1 cellular context compared by ENCODE assay signal in the genomic region with DNA sequence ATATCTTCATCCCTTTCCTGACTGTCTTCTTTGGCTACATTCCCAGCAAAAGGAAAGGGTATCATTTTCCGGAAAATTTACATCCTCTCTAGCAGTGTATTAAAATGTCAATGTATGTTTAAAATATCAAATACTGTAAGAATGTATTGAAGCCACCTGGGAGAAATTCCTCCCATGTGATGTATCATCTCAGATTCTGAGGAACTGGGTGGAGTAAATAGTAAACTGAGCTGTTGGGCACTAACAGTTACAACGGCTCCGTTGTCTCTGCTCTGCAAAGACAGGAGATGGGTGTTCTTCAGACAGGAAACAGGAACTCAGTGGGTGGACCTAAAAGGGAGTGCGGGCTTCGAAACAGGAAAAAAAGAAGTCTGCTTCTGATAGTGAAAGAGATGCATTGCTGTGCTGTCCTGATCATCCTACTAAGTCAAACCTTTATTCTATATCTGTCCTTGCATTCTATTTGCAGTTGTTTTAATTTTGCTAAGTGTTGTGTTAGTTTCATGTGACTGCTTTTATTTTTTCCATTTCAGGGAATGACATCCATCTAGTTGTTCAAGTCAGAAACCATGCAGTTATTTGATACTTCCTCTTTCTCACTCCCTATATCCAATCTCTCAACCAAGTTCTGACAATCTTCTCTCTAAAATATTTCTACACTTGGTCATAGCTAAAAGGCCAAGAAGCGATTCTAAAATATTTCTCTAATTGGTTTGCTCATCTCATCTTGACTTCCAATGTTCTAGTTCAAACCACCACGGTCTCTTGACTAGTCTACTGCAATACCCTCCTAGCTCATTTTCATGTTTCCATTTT.
TF ChIP-seq lines count a peak whose summit lies in the region.

No MANE protein-coding gene starts in this region.

TF ChIP-seq in K562, 482 proteins besides CTCF, POLR2A, EP300 and RAD21 (continued from another document and continues in another):
- TF ChIP-seq, protein P1, sequence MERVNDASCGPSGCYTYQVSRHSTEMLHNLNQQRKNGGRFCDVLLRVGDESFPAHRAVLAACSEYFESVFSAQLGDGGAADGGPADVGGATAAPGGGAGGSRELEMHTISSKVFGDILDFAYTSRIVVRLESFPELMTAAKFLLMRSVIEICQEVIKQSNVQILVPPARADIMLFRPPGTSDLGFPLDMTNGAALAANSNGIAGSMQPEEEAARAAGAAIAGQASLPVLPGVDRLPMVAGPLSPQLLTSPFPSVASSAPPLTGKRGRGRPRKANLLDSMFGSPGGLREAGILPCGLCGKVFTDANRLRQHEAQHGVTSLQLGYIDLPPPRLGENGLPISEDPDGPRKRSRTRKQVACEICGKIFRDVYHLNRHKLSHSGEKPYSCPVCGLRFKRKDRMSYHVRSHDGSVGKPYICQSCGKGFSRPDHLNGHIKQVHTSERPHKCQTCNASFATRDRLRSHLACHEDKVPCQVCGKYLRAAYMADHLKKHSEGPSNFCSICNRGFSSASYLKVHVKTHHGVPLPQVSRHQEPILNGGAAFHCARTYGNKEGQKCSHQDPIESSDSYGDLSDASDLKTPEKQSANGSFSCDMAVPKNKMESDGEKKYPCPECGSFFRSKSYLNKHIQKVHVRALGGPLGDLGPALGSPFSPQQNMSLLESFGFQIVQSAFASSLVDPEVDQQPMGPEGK (CRISPR knock-in tag; IDR thresholded peaks at IDR 0.05; ENCODE audit: borderline replicate concordance): no peak
- no peak for TF ChIP-seq ZNF354B (CRISPR knock-in tag; IDR thresholded peaks at IDR 0.05)
- TF ChIP-seq, protein P2, sequence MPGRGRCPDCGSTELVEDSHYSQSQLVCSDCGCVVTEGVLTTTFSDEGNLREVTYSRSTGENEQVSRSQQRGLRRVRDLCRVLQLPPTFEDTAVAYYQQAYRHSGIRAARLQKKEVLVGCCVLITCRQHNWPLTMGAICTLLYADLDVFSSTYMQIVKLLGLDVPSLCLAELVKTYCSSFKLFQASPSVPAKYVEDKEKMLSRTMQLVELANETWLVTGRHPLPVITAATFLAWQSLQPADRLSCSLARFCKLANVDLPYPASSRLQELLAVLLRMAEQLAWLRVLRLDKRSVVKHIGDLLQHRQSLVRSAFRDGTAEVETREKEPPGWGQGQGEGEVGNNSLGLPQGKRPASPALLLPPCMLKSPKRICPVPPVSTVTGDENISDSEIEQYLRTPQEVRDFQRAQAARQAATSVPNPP (IDR thresholded peaks at IDR 0.05; ENCODE audit: borderline replicate concordance, insufficient read depth, insufficient read length): no peak
- TF ChIP-seq, protein P3, sequence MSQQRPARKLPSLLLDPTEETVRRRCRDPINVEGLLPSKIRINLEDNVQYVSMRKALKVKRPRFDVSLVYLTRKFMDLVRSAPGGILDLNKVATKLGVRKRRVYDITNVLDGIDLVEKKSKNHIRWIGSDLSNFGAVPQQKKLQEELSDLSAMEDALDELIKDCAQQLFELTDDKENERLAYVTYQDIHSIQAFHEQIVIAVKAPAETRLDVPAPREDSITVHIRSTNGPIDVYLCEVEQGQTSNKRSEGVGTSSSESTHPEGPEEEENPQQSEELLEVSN (IDR thresholded peaks at IDR 0.05; ENCODE audit: borderline replicate concordance in 1 of 2, extremely low read depth in 1 of 2, insufficient read depth in 1 of 2, insufficient read length in 1 of 2, low read depth in 1 of 2, low read length in 1 of 2, poor library complexity in 1 of 2, severe bottlenecking in 1 of 2): peak in 1 of 2 experiments; percentile 9
- no peak for TF ChIP-seq E2F3 (CRISPR knock-in tag; IDR thresholded peaks at IDR 0.05)
- TF ChIP-seq MED1 (CRISPR knock-in tag; IDR thresholded peaks at IDR 0.05; ENCODE audit: borderline replicate concordance): no peak
- no peak for TF ChIP-seq ZNF830 (CRISPR knock-in tag; IDR thresholded peaks at IDR 0.05)
- TF ChIP-seq, protein P4, sequence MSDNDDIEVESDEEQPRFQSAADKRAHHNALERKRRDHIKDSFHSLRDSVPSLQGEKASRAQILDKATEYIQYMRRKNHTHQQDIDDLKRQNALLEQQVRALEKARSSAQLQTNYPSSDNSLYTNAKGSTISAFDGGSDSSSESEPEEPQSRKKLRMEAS (CRISPR knock-in tag; IDR thresholded peaks at IDR 0.05): no peak
- TF ChIP-seq HDAC8 (tag; IDR thresholded peaks at IDR 0.05): no peak
- TF ChIP-seq JUN (IDR thresholded peaks at IDR 0.05; ENCODE audit: borderline replicate concordance, low read depth, low read length): no peak
- TF ChIP-seq JUN (CRISPR knock-in tag; IDR thresholded peaks at IDR 0.05; ENCODE audit: borderline replicate concordance): no peak
- TF ChIP-seq MEIS2 (IDR thresholded peaks at IDR 0.05; ENCODE audit: partially characterized antibody): no peak
- TF ChIP-seq, protein P5, sequence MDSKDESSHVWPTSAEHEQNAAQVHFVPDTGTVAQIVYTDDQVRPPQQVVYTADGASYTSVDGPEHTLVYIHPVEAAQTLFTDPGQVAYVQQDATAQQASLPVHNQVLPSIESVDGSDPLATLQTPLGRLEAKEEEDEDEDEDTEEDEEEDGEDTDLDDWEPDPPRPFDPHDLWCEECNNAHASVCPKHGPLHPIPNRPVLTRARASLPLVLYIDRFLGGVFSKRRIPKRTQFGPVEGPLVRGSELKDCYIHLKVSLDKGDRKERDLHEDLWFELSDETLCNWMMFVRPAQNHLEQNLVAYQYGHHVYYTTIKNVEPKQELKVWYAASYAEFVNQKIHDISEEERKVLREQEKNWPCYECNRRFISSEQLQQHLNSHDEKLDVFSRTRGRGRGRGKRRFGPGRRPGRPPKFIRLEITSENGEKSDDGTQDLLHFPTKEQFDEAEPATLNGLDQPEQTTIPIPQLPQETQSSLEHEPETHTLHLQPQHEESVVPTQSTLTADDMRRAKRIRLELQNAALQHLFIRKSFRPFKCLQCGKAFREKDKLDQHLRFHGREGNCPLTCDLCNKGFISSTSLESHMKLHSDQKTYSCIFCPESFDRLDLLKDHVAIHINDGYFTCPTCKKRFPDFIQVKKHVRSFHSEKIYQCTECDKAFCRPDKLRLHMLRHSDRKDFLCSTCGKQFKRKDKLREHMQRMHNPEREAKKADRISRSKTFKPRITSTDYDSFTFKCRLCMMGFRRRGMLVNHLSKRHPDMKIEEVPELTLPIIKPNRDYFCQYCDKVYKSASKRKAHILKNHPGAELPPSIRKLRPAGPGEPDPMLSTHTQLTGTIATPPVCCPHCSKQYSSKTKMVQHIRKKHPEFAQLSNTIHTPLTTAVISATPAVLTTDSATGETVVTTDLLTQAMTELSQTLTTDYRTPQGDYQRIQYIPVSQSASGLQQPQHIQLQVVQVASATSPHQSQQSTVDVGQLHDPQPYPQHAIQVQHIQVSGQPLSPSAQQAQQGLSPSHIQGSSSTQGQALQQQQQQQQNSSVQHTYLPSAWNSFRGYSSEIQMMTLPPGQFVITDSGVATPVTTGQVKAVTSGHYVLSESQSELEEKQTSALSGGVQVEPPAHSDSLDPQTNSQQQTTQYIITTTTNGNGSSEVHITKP (IDR thresholded peaks at IDR 0.05; ENCODE audit: partially characterized antibody): no peak
- TF ChIP-seq PPARD (CRISPR knock-in tag; IDR thresholded peaks at IDR 0.05): no peak
- no peak for TF ChIP-seq ZNF282 (CRISPR knock-in tag; IDR thresholded peaks at IDR 0.05)
- TF ChIP-seq U2AF1 (optimal IDR thresholded peaks at IDR 0.05; ENCODE audit: low read depth, low read length): no peak
- TF ChIP-seq, protein P6, sequence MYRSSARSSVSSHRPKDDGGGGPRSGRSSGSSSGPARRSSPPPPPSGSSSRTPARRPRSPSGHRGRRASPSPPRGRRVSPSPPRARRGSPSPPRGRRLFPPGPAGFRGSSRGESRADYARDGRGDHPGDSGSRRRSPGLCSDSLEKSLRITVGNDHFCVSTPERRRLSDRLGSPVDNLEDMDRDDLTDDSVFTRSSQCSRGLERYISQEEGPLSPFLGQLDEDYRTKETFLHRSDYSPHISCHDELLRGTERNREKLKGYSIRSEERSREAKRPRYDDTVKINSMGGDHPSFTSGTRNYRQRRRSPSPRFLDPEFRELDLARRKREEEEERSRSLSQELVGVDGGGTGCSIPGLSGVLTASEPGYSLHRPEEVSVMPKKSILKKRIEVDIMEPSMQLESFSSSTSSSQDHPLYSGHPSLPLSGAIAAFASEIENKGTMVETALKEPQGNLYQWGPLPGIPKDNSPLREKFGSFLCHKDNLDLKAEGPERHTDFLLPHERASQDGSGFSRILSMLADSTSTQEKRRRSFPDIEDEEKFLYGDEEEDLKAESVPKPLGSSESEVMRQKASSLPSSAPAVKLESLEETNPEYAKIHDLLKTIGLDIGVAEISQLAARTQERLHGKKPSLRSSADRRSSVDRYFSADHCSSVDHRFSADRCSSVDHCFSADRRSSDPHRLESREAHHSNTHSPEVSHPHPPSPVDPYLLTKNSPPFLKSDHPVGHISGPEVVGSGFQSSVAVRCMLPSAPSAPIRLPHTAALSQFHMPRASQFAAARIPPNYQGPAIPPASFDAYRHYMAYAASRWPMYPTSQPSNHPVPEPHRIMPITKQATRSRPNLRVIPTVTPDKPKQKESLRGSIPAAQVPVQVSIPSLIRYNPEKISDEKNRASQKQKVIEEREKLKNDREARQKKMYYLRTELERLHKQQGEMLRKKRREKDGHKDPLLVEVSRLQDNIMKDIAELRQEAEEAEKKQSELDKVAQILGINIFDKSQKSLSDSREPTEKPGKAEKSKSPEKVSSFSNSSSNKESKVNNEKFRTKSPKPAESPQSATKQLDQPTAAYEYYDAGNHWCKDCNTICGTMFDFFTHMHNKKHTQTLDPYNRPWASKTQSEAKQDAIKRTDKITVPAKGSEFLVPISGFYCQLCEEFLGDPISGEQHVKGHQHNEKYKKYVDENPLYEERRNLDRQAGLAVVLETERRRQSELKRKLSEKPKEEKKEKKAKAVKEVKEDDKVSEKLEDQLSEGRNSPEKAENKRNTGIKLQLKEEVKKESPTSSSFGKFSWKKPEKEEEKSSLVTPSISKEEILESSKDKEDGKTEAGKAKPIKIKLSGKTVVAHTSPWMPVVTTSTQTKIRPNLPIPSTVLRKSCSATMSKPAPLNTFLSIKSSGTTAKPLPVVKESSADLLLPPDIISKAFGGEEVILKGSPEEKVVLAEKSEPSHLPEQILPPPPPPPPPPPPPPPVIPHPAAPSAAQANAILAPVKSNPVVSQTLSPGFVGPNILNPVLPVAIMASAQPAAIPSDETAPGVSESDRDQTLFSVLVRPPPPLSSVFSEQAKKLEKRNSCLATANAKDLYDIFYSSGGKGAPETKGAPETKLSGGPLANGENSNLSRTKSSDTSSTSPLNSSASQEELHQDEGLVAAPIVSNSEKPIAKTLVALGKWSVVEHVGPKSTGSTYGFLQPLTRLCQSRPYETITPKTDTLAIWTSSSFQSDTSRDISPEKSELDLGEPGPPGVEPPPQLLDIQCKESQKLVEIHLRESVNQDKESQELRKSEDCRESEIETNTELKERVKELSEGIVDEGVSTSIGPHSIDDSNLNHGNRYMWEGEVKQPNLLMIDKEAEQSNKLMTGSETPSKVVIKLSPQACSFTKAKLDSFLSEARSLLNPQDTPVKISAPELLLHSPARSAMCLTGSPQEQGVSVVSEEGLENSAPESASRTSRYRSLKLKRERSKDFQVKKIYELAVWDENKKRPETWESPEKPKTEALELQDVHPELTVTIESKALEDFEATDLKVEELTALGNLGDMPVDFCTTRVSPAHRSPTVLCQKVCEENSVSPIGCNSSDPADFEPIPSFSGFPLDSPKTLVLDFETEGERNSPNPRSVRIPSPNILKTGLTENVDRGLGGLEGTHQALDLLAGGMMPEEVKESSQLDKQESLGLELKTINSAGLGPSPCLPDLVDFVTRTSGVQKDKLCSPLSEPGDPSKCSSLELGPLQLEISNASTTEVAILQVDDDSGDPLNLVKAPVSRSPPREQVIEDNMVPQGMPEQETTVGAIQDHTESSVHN (IDR thresholded peaks at IDR 0.05; ENCODE audit: borderline replicate concordance in 1 of 2, low read depth in 1 of 2): no peak
- TF ChIP-seq, protein P7, sequence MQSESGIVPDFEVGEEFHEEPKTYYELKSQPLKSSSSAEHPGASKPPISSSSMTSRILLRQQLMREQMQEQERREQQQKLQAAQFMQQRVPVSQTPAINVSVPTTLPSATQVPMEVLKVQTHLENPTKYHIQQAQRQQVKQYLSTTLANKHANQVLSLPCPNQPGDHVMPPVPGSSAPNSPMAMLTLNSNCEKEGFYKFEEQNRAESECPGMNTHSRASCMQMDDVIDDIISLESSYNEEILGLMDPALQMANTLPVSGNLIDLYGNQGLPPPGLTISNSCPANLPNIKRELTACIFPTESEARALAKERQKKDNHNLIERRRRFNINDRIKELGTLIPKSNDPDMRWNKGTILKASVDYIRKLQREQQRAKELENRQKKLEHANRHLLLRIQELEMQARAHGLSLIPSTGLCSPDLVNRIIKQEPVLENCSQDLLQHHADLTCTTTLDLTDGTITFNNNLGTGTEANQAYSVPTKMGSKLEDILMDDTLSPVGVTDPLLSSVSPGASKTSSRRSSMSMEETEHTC (IDR thresholded peaks at IDR 0.05): no peak
- peak; percentile 70 for TF ChIP-seq L3MBTL2 (IDR thresholded peaks at IDR 0.05)
- TF ChIP-seq, protein P8, sequence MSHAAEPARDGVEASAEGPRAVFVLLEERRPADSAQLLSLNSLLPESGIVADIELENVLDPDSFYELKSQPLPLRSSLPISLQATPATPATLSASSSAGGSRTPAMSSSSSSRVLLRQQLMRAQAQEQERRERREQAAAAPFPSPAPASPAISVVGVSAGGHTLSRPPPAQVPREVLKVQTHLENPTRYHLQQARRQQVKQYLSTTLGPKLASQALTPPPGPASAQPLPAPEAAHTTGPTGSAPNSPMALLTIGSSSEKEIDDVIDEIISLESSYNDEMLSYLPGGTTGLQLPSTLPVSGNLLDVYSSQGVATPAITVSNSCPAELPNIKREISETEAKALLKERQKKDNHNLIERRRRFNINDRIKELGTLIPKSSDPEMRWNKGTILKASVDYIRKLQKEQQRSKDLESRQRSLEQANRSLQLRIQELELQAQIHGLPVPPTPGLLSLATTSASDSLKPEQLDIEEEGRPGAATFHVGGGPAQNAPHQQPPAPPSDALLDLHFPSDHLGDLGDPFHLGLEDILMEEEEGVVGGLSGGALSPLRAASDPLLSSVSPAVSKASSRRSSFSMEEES (CRISPR knock-in tag; IDR thresholded peaks at IDR 0.05): no peak
- TF ChIP-seq, protein P9, sequence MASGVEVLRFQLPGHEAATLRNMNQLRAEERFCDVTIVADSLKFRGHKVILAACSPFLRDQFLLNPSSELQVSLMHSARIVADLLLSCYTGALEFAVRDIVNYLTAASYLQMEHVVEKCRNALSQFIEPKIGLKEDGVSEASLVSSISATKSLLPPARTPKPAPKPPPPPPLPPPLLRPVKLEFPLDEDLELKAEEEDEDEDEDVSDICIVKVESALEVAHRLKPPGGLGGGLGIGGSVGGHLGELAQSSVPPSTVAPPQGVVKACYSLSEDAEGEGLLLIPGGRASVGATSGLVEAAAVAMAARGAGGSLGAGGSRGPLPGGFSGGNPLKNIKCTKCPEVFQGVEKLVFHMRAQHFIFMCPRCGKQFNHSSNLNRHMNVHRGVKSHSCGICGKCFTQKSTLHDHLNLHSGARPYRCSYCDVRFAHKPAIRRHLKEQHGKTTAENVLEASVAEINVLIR (CRISPR knock-in tag; IDR thresholded peaks at IDR 0.05): no peak
